Comparison of ENCODE assay signal across 12 cellular contexts in genomic region chr12:6556857-6557256, GRCh38. TPM values are rescaled to one million over a fixed set of nuclear protein-coding genes. Genes with fewer than 3 reads are reported as not detected.
DNase-seq lines count a peak whose midpoint lies in the region; ATAC-seq, FAIRE-seq and TF ChIP-seq lines count a peak whose summit lies in the region.
"Had no signal": no experiment of that assay in that cellular context is flagged by ENCODE, and none has a peak within 500 bp of the region (broad histone marks: within the 10 kb centered on the region; RNA-seq: fewer than 3 reads in every experiment).

No MANE protein-coding gene starts in this region.

- POLR2A ChIA-PET in CD8-positive, alpha-beta memory T cell (lab: Charles Lee) = interaction anchor here (0.7 to 1.2 kb wide), 3 partner anchors 14 to 196 kb away, joined by 3 read pairs; no protein-coding TSS in a partner anchor

- CTCF ChIA-PET in CD8-positive, alpha-beta memory T cell (lab: Charles Lee) = interaction anchor here (0.9 to 3.9 kb wide), 12 partner anchors 9 to 133 kb away, joined by 3 to 15 read pairs (median 4); partner anchors contain the start of genes NOP2, VAMP1 and ZNF384

- H3K4me2 ChIP-seq in Karpas-422 (ENCODE audit: low read depth, low read length, poor library complexity, severe bottlenecking) = peak overlapping the region; percentile 95

- H3K9ac ChIP-seq in Karpas-422 (ENCODE audit: low read length) = no peak overlapping the region

- H3K27ac ChIP-seq in CD8-positive, alpha-beta memory T cell (ENCODE audit: low read depth, low read length) = no peak overlapping the region
- H3K27ac ChIP-seq in Karpas-422 (ENCODE audit: low read length) = no peak overlapping the region; the same call in 1 of the 2 replicates
- H3K27ac ChIP-seq in body of pancreas = no peak overlapping the region

- no peaks in the 10 kb centered on the region for H3K9me2 ChIP-seq in Karpas-422 (replicated peaks; ENCODE audit: insufficient read depth, low read length)

- H3K4me1 ChIP-seq in CD8-positive, alpha-beta memory T cell (ENCODE audit: insufficient read depth, low read length) = peaks cover 36% of the 10 kb centered on the region
- H3K4me1 ChIP-seq in Karpas-422 (ENCODE audit: low read length) (peaks cover 30% of the 10 kb centered on the region), BE2C (peaks cover 17% of the 10 kb centered on the region), body of pancreas (peaks cover 35% of the 10 kb centered on the region)

- 72 to 77% methylated on average over 3 to 4 of the region's 4 CpGs for WGBS in body of pancreas, 2 donors

- no peak for DNase-seq in CD8-positive, alpha-beta memory T cell
- DNase-seq in Karpas-422 (peak; percentile 49), neural crest cell (ENCODE audit: low read depth, low spot score) (no peak), GM19239 (ENCODE audit: insufficient read length, low spot score) (no peak), BE2C (no peak), body of pancreas (no peak)
- DNase-seq in central memory CD8-positive, alpha-beta T cell (ENCODE audit: low spot score in 2 of 2) = no peak
- DNase-seq in activated effector memory CD4-positive, alpha-beta T cell treated with anti-CD3 and anti-CD28 coated beads, Interleukin-2, amount 50 U/mL, for 16 hours = no peak
- DNase-seq: DMS 273 treated with DMSO at 0.1 percent for 48 hours, NCI-H1092, trophoblast cell had no signal

- intact Hi-C loops in body of pancreas (cut with DNase I) = no loop called here

- peaks cover 39 to 52% (median 45%) of the 10 kb centered on the region in 3 donors for H3K4me1 Mint-ChIP-seq in CD8-positive, alpha-beta memory T cell
- peaks cover 38% of the 10 kb centered on the region for H3K4me1 Mint-ChIP-seq in central memory CD8-positive, alpha-beta T cell
- peaks cover 34% of the 10 kb centered on the region for H3K4me1 Mint-ChIP-seq in neural crest cell

- no peaks in the 10 kb centered on the region for H3K9me3 ChIP-seq in CD8-positive, alpha-beta memory T cell (ENCODE audit: low read length)
- H3K9me3 ChIP-seq in Karpas-422 (ENCODE audit: low read length) (no peaks in the 10 kb centered on the region), BE2C (no peaks in the 10 kb centered on the region), body of pancreas (no peaks in the 10 kb centered on the region)

- no peak overlapping the region for H2AFZ ChIP-seq in Karpas-422 (ENCODE audit: low read length)

- TF ChIP-seq CTCF in neural crest cell (conservative IDR thresholded peaks at IDR 0.05) = no peak
- TF ChIP-seq CTCF in BE2C (IDR thresholded peaks at IDR 0.05; ENCODE audit: low read depth, low read length) = no peak
- no peak for TF ChIP-seq CTCF in body of pancreas (IDR thresholded peaks at IDR 0.05)

- H3K36me3 Mint-ChIP-seq in CD8-positive, alpha-beta memory T cell = peaks cover 0 to 62% (median 13%) of the 10 kb centered on the region in 3 donors
- H3K36me3 Mint-ChIP-seq in central memory CD8-positive, alpha-beta T cell (ENCODE audit: insufficient read depth) = peaks cover 36% of the 10 kb centered on the region
- peaks cover 19% of the 10 kb centered on the region for H3K36me3 Mint-ChIP-seq in neural crest cell (ENCODE audit: low read depth)

- TF ChIP-seq POLR2A in body of pancreas (IDR thresholded peaks at IDR 0.05) = no peak

- H3K4me3 Mint-ChIP-seq in CD8-positive, alpha-beta memory T cell = peak overlapping the region; percentile 89 to 98 (median 94)
- peak overlapping the region; percentile 81 for H3K4me3 Mint-ChIP-seq in central memory CD8-positive, alpha-beta T cell
- H3K4me3 Mint-ChIP-seq in neural crest cell = peak overlapping the region; percentile 94

- H3K27ac Mint-ChIP-seq in CD8-positive, alpha-beta memory T cell = peak overlapping the region in 7 of 8 donors; percentile 18 to 86 (median 64)
- peak overlapping the region; percentile 41 for H3K27ac Mint-ChIP-seq in central memory CD8-positive, alpha-beta T cell (ENCODE audit: low read depth)
- no peak overlapping the region for H3K27ac Mint-ChIP-seq in neural crest cell (ENCODE audit: unreplicated experiment)

- no peak for ATAC-seq in central memory CD8-positive, alpha-beta T cell (replicated peaks; ENCODE audit: extremely low read depth, poor library complexity, severe bottlenecking)
- no peak for ATAC-seq in body of pancreas

- H3K79me2 ChIP-seq in Karpas-422 (ENCODE audit: low read length) = peaks cover 39% of the 10 kb centered on the region

- no peaks in the 10 kb centered on the region for H3K27me3 ChIP-seq in CD8-positive, alpha-beta memory T cell (ENCODE audit: insufficient read depth, low read length, poor library complexity, severe bottlenecking)
- H3K27me3 ChIP-seq in Karpas-422 (ENCODE audit: low read length) (no peaks in the 10 kb centered on the region), BE2C (no peaks in the 10 kb centered on the region), body of pancreas (no peaks in the 10 kb centered on the region)

- FAIRE-seq in GM19239 (lab: Jason Lieb, UNC) = no peak
- FAIRE-seq: GM12878 had no signal

- no peaks in the 10 kb centered on the region for H3K27me3 Mint-ChIP-seq in CD8-positive, alpha-beta memory T cell
- no peaks in the 10 kb centered on the region for H3K27me3 Mint-ChIP-seq in central memory CD8-positive, alpha-beta T cell
- H3K27me3 Mint-ChIP-seq in neural crest cell (ENCODE audit: low read depth) = no peaks in the 10 kb centered on the region

- peaks cover 34% of the 10 kb centered on the region for H4K20me1 ChIP-seq in Karpas-422 (ENCODE audit: insufficient read depth, low read depth, low read length)

- no peaks in the 10 kb centered on the region for H3K9me3 Mint-ChIP-seq in CD8-positive, alpha-beta memory T cell
- H3K9me3 Mint-ChIP-seq in central memory CD8-positive, alpha-beta T cell = no peaks in the 10 kb centered on the region
- no peaks in the 10 kb centered on the region for H3K9me3 Mint-ChIP-seq in neural crest cell

- H3K36me3 ChIP-seq in CD8-positive, alpha-beta memory T cell (ENCODE audit: insufficient read depth, low read length) = peaks cover 26% of the 10 kb centered on the region
- H3K36me3 ChIP-seq in Karpas-422 (ENCODE audit: insufficient read depth, low read length) (peaks cover 55% of the 10 kb centered on the region), BE2C (peaks cover 53% of the 10 kb centered on the region), body of pancreas (replicated peaks in 1 of 2; ENCODE audit: insufficient read depth in 1 of 2, low read depth in 2 of 2) (peaks cover 4 to 19% of the 10 kb centered on the region in 2 donors)

- H3K4me3 ChIP-seq in CD8-positive, alpha-beta memory T cell (ENCODE audit: low read length) = no peak overlapping the region
- no peak overlapping the region for H3K4me3 ChIP-seq in Karpas-422 (ENCODE audit: low read length)
- H3K4me3 ChIP-seq in BE2C (ENCODE audit: low read depth, low read length) = no peak overlapping the region
- no peak overlapping the region for H3K4me3 ChIP-seq in body of pancreas

RNA-seq across cellular contexts. Expression of gene IFFO1, which starts 1.0 kb away (rescaled TPM):
- total RNA-seq in CD8-positive, alpha-beta memory T cell = 10 to 100 TPM; 14.2 to 15.1 TPM
- 12.2 TPM for polyA plus RNA-seq in CD8-positive, alpha-beta memory T cell
- 8.2 and 14.5 TPM in 2 replicates for total RNA-seq in Karpas-422 (2014; rRNA removed; shearing (Covaris generic); ENCODE audit: low replicate concordance)
- 27.2 and 28.9 TPM in 2 replicates for total RNA-seq in neural crest cell
- polyA plus RNA-seq in BE2C (2012; ENCODE audit: insufficient read depth, insufficient read length, low read depth) = 129 TPM
- total RNA-seq in body of pancreas = 10 to 100 TPM; 11.4 to 13.2 TPM

RNA-seq across cellular contexts. Expression of gene NOP2, which starts 11.2 kb away (rescaled TPM):
- total RNA-seq in CD8-positive, alpha-beta memory T cell = 100 to 1,000 TPM; 170 to 172 TPM
- 34.0 TPM for polyA plus RNA-seq in CD8-positive, alpha-beta memory T cell
- total RNA-seq in Karpas-422 (2014; rRNA removed; shearing (Covaris generic); ENCODE audit: low replicate concordance) = 66.2 and 85.7 TPM in 2 replicates
- total RNA-seq in neural crest cell (73.3 and 75.1 TPM in 2 replicates), body of pancreas (10 to 100 TPM; 10.9 to 83.1 TPM)
- polyA plus RNA-seq in BE2C (2012; ENCODE audit: insufficient read depth, insufficient read length, low read depth) = 222 TPM

RNA-seq across cellular contexts. Expression of gene GAPDH, which starts 22.5 kb away (rescaled TPM):
- 1,000 to 10,000 TPM; 7,182 to 7,238 TPM for total RNA-seq in CD8-positive, alpha-beta memory T cell
- 1,770 TPM for polyA plus RNA-seq in CD8-positive, alpha-beta memory T cell
- 13,828 and 17,952 TPM in 2 replicates for total RNA-seq in Karpas-422 (2014; rRNA removed; shearing (Covaris generic); ENCODE audit: low replicate concordance)
- total RNA-seq in neural crest cell (3,867 and 3,984 TPM in 2 replicates), body of pancreas (100 to 1,000 TPM; 311 to 476 TPM)
- 8,477 TPM for polyA plus RNA-seq in BE2C (2012; ENCODE audit: insufficient read depth, insufficient read length, low read depth)

RNA-seq across cellular contexts. Expression of gene CHD4, which starts 50.3 kb away (rescaled TPM):
- total RNA-seq in CD8-positive, alpha-beta memory T cell = 100 to 1,000 TPM; 287 to 293 TPM
- polyA plus RNA-seq in CD8-positive, alpha-beta memory T cell = 58.1 TPM
- 216 and 315 TPM in 2 replicates for total RNA-seq in Karpas-422 (2014; rRNA removed; shearing (Covaris generic); ENCODE audit: low replicate concordance)
- total RNA-seq in neural crest cell (476 and 492 TPM in 2 replicates), body of pancreas (100 to 1,000 TPM; 114 to 122 TPM)
- 347 TPM for polyA plus RNA-seq in BE2C (2012; ENCODE audit: insufficient read depth, insufficient read length, low read depth)
